ENCODE assay signal across 28 cellular contexts in the genomic region with DNA sequence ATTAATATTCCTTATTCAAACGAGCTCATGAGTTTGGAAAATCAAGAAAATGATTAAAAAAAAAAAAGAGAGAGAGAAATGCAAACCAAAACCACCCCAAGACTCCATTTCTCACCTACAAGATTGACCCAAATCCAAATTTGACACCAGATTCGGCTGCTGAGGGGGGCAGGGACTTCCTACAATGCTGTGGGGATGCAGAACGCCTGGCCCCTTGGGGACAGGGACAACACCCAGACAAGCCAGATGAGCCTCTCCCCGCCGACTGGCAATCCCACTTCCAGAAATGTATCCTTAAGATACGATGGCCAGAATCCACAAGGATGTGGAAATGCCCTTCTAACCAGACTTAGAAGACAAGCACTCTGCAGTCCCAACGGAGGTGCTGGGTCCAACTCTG. TPM values are rescaled to one million over a fixed set of nuclear protein-coding genes. Genes with fewer than 3 reads are reported as not detected.
"Had no signal": no experiment of that assay in that cellular context is flagged by ENCODE, and none has a peak within 500 bp of the region (broad histone marks: within the 10 kb centered on the region; RNA-seq: fewer than 3 reads in every experiment).

No MANE protein-coding gene starts in this region.

- H3K4me3 Mint-ChIP-seq: activated CD4-positive, alpha-beta memory T cell treated with anti-CD3 and anti-CD28 coated beads for 36 hours; activated CD4-positive, alpha-beta T cell treated with anti-CD3 and anti-CD28 coated beads for 36 hours; activated CD4-positive, alpha-beta T cell treated with anti-CD3 and anti-CD28 coated beads, Interleukin-2, amount 10 ng/mL, durations not matched to agents 24 days and 14 days; activated CD8-positive, alpha-beta memory T cell treated with anti-CD3 and anti-CD28 coated beads, Interleukin-2, amount 10 ng/mL, durations not matched to agents 7 days and 5 days; activated CD8-positive, alpha-beta T cell treated with anti-CD3 and anti-CD28 coated beads, Interleukin-2, amount 10 ng/mL, durations not matched to agents 7 days and 5 days; activated naive CD4-positive, alpha-beta T cell treated with anti-CD3 and anti-CD28 coated beads for 36 hours; activated naive CD8-positive, alpha-beta T cell; activated T-helper 1 cell treated with anti-CD3 and anti-CD28 coated beads, Interleukin-12 subunit alpha, Interleukin-12 subunit beta, Interleukin-2, Interleukin-4 antibody, amounts not matched to agents 30 ng/mL and 10 ng/mL and 1 ng/mL, durations not matched to agents 14 hours and 24 hours and 36 hours; central memory CD8-positive, alpha-beta T cell; effector memory CD8-positive, alpha-beta T cell had no signal

- H3K27ac Mint-ChIP-seq: activated CD4-positive, alpha-beta memory T cell treated with anti-CD3 and anti-CD28 coated beads for 36 hours; activated CD4-positive, alpha-beta T cell treated with anti-CD3 and anti-CD28 coated beads for 36 hours; activated CD4-positive, alpha-beta T cell treated with anti-CD3 and anti-CD28 coated beads, Interleukin-2, amount 10 ng/mL, durations not matched to agents 24 days and 14 days; activated CD8-positive, alpha-beta memory T cell treated with anti-CD3 and anti-CD28 coated beads, Interleukin-2, amount 10 ng/mL, durations not matched to agents 7 days and 5 days; activated CD8-positive, alpha-beta T cell treated with anti-CD3 and anti-CD28 coated beads, Interleukin-2, amount 10 ng/mL, durations not matched to agents 7 days and 5 days; activated naive CD4-positive, alpha-beta T cell treated with anti-CD3 and anti-CD28 coated beads for 36 hours; activated naive CD8-positive, alpha-beta T cell; activated T-helper 1 cell treated with anti-CD3 and anti-CD28 coated beads, Interleukin-12 subunit alpha, Interleukin-12 subunit beta, Interleukin-2, Interleukin-4 antibody, amounts not matched to agents 30 ng/mL and 10 ng/mL and 1 ng/mL, durations not matched to agents 14 hours and 24 hours and 36 hours; activated T-helper 2 cell treated with anti-CD3 and anti-CD28 coated beads, Interferon-gamma antibody, Interleukin-2, Interleukin-4, amounts not matched to agents 10 μg/mL and 5 μg/mL and 100 μg/mL, durations not matched to agents 14 hours and 24 hours and 36 hours; effector memory CD8-positive, alpha-beta T cell had no signal

- H3K4me1 ChIP-seq: foreskin keratinocyte, gastrocnemius medialis had no signal

- H3K27ac ChIP-seq: brain microvascular endothelial cell, esophagus muscularis mucosa, foreskin keratinocyte, gastrocnemius medialis had no signal

- H3K27me3 Mint-ChIP-seq: activated CD4-positive, alpha-beta memory T cell treated with anti-CD3 and anti-CD28 coated beads for 36 hours; activated CD4-positive, alpha-beta T cell treated with anti-CD3 and anti-CD28 coated beads for 36 hours; activated CD4-positive, alpha-beta T cell treated with anti-CD3 and anti-CD28 coated beads, Interleukin-2, amount 10 ng/mL, durations not matched to agents 24 days and 14 days; activated CD8-positive, alpha-beta memory T cell treated with anti-CD3 and anti-CD28 coated beads, Interleukin-2, amount 10 ng/mL, durations not matched to agents 7 days and 5 days; activated naive CD8-positive, alpha-beta T cell; central memory CD8-positive, alpha-beta T cell; effector memory CD8-positive, alpha-beta T cell had no signal

- H3K27me3 ChIP-seq: brain microvascular endothelial cell, esophagus muscularis mucosa, foreskin keratinocyte, gastrocnemius medialis had no signal

- H3K9me3 ChIP-seq: esophagus muscularis mucosa, gastrocnemius medialis had no signal

- H3K9me3 Mint-ChIP-seq: activated CD4-positive, alpha-beta memory T cell treated with anti-CD3 and anti-CD28 coated beads for 36 hours; activated CD4-positive, alpha-beta T cell treated with anti-CD3 and anti-CD28 coated beads, Interleukin-2, amount 10 ng/mL, durations not matched to agents 24 days and 14 days; activated naive CD4-positive, alpha-beta T cell treated with anti-CD3 and anti-CD28 coated beads for 36 hours; central memory CD8-positive, alpha-beta T cell; effector memory CD8-positive, alpha-beta T cell had no signal

- ATAC-seq: activated CD4-positive, alpha-beta T cell treated with anti-CD3 and anti-CD28 coated beads for 36 hours; activated CD8-positive, alpha-beta memory T cell treated with anti-CD3 and anti-CD28 coated beads, Interleukin-2, amount 10 ng/mL, durations not matched to agents 7 days and 5 days; activated CD8-positive, alpha-beta T cell treated with anti-CD3 and anti-CD28 coated beads, Interleukin-2, amount 10 ng/mL, durations not matched to agents 7 days and 5 days; effector memory CD8-positive, alpha-beta T cell; foreskin keratinocyte; gastrocnemius medialis had no signal

- DNase-seq: activated CD4-positive, alpha-beta memory T cell treated with anti-CD3 and anti-CD28 coated beads for 36 hours; activated CD4-positive, alpha-beta T cell treated with anti-CD3 and anti-CD28 coated beads for 36 hours; activated CD4-positive, alpha-beta T cell treated with anti-CD3 and anti-CD28 coated beads, Interleukin-2, amount 10 ng/mL, durations not matched to agents 24 days and 14 days; activated CD4-positive, CD25-positive, alpha-beta regulatory T cell; activated CD4-positive, CD25-positive, alpha-beta regulatory T cell treated with anti-CD3 and anti-CD28 coated beads, Interleukin-2, amount 50 U/mL, for 72 hours; activated CD8-positive, alpha-beta memory T cell treated with anti-CD3 and anti-CD28 coated beads, Interleukin-2, amount 10 ng/mL, durations not matched to agents 7 days and 5 days; activated CD8-positive, alpha-beta memory T cell treated with anti-CD3 and anti-CD28 coated beads, Interleukin-2, amount 50 U/mL, for 4 hours; activated CD8-positive, alpha-beta T cell treated with anti-CD3 and anti-CD28 coated beads, Interleukin-2, amount 10 ng/mL, durations not matched to agents 7 days and 5 days; activated effector memory CD4-positive, alpha-beta T cell treated with anti-CD3 and anti-CD28 coated beads, Interleukin-2, amount 50 U/mL, for 16 hours; activated naive CD4-positive, alpha-beta T cell treated with anti-CD3 and anti-CD28 coated beads for 36 hours; activated T-cell treated with anti-CD3 and anti-CD28 coated beads, Interleukin-2, amount 50 U/mL, for 1 hour; activated T-cell treated with anti-CD3 and anti-CD28 coated beads, Interleukin-2, amount 50 U/mL, for 48 hours; amniotic stem cell; anterior cingulate cortex; brain microvascular endothelial cell; cortex of kidney; dermis blood vessel endothelial cell; effector CD4-positive, alpha-beta T cell; effector memory CD8-positive, alpha-beta T cell; erythroblast; foreskin keratinocyte; gastrocnemius medialis; T-helper 2 cell had no signal

- H3K4me3 ChIP-seq: esophagus muscularis mucosa, gastrocnemius medialis had no signal

- H3K4me1 Mint-ChIP-seq: activated CD4-positive, alpha-beta T cell treated with anti-CD3 and anti-CD28 coated beads for 36 hours; activated CD4-positive, alpha-beta T cell treated with anti-CD3 and anti-CD28 coated beads, Interleukin-2, amount 10 ng/mL, durations not matched to agents 24 days and 14 days; activated CD8-positive, alpha-beta memory T cell treated with anti-CD3 and anti-CD28 coated beads, Interleukin-2, amount 10 ng/mL, durations not matched to agents 7 days and 5 days; central memory CD8-positive, alpha-beta T cell had no signal

RNA-seq across cellular contexts. Expression of gene BOK, which starts 20.7 kb away (rescaled TPM):
- total RNA-seq: activated CD8-positive, alpha-beta memory T cell treated with anti-CD3 and anti-CD28 coated beads, Interleukin-2, amount 10 ng/mL, durations not matched to agents 7 days and 5 days; activated CD8-positive, alpha-beta T cell treated with anti-CD3 and anti-CD28 coated beads, Interleukin-2, amount 10 ng/mL, durations not matched to agents 7 days and 5 days; activated naive CD4-positive, alpha-beta T cell treated with anti-CD3 and anti-CD28 coated beads for 36 hours; activated T-helper 1 cell treated with anti-CD3 and anti-CD28 coated beads, Interleukin-12 subunit alpha, Interleukin-12 subunit beta, Interleukin-2, Interleukin-4 antibody, amounts not matched to agents 30 ng/mL and 10 ng/mL and 1 ng/mL, durations not matched to agents 14 hours and 24 hours and 36 hours had no signal
